ENCODE assay signal across 17 cellular contexts in the genomic region with DNA sequence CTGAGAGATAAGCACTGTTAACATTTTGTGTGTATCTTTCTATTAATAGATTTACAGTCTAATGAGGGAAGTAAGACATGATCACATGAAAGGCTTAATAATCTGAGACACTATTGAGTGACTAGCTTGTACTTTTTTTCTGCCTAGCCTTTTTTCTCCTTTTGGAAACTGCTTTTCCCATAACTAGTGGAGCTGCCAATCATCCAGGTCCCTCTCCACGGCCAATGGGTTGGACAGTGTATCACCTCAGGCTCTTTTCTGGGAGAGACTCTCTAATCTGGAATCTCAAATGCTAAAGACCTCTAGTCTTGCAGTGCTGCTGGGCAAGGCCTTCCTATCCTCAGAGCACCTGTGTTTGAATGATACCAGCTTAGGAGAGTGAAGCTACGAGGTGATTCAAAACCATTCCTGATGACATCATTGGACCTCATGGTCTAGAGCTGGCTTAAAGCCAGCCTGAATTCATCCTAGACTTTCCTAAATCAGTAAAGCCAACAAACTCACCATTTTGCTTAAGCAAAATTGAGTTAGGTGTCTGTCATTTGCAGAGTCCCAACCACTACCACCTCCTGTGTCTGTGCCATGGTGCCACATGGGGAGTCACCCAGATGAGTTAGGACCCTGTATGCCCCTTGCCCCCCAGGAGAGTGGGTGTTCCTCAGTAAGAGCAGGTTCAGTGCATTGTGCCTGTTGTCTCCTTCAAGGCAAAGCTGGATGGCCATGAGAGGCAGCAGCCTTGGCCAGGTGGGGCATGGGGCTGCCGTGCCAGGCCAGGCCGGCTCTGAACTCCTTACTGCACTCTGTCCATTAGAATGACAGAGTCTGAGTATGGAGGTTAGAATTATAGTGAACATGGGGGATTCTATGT.
A peak's percentile ranks its signal among the peaks of the same experiment; 100 is the strongest.
DNase-seq lines count a peak whose midpoint lies in the region; TF ChIP-seq lines count a peak whose summit lies in the region.
"Had no signal": no experiment of that assay in that cellular context is flagged by ENCODE, and none has a peak within 500 bp of the region (broad histone marks: within the 10 kb centered on the region; RNA-seq: fewer than 3 reads in every experiment).

No MANE protein-coding gene starts in this region.

- TF ChIP-seq POLR2A in testis (IDR thresholded peaks at IDR 0.05), result no peak

- H3K36me3 ChIP-seq in MM.1S (replicated peaks; ENCODE audit: insufficient read depth, low read length) (no peaks in the 10 kb centered on the region), testis (ENCODE audit: low read depth, missing control alignments) (no peaks in the 10 kb centered on the region)
- H3K36me3 ChIP-seq: vagina had no signal

- H3K9ac ChIP-seq in MM.1S (ENCODE audit: low read length), result no peak overlapping the region; the same call in 1 of the 2 replicates

- H3K36me3 Mint-ChIP-seq in osteocyte (ENCODE audit: unreplicated experiment), result no peaks in the 10 kb centered on the region
- H3K36me3 Mint-ChIP-seq: activated naive CD8-positive, alpha-beta T cell treated with anti-CD3 and anti-CD28 coated beads for 36 hours; brain had no signal

- no peaks in the 10 kb centered on the region for H4K20me1 ChIP-seq in MM.1S (ENCODE audit: insufficient read depth, low read length)

- H3K27me3 ChIP-seq in MM.1S (replicated peaks; ENCODE audit: insufficient read depth, low read length) (no peaks in the 10 kb centered on the region), dorsolateral prefrontal cortex (no peaks in the 10 kb centered on the region), testis (no peaks in the 10 kb centered on the region)
- H3K27me3 ChIP-seq: vagina had no signal

- H3K4me3 ChIP-seq in MM.1S (ENCODE audit: low read length), result peak overlapping the region; percentile 59; the same call in 1 of the 2 replicates
- H3K4me3 ChIP-seq in dorsolateral prefrontal cortex, result no peak overlapping the region
- H3K4me3 ChIP-seq in testis, result no peak overlapping the region
- H3K4me3 ChIP-seq: A549, vagina had no signal

- H3K9me3 ChIP-seq in MM.1S (replicated peaks; ENCODE audit: insufficient read depth, low read length), result no peaks in the 10 kb centered on the region
- no peaks in the 10 kb centered on the region for H3K9me3 ChIP-seq in testis
- H3K9me3 ChIP-seq: A549, vagina had no signal

- peak overlapping the region; percentile 96 for H3K4me2 ChIP-seq in MM.1S (ENCODE audit: low read depth, low read length)
- H3K4me2 ChIP-seq: A549 had no signal

- H3K9me3 Mint-ChIP-seq in osteocyte (ENCODE audit: unreplicated experiment), result no peaks in the 10 kb centered on the region
- H3K9me3 Mint-ChIP-seq: activated naive CD8-positive, alpha-beta T cell treated with anti-CD3 and anti-CD28 coated beads for 36 hours had no signal

- no peak overlapping the region for H3K27ac Mint-ChIP-seq in osteocyte (ENCODE audit: unreplicated experiment)
- H3K27ac Mint-ChIP-seq: activated naive CD8-positive, alpha-beta T cell treated with anti-CD3 and anti-CD28 coated beads for 36 hours had no signal

- intact Hi-C loops in dorsolateral prefrontal cortex (cut with DNase I), result no loop called here
- intact Hi-C loops in testis (cut with DNase I; ENCODE audit: low total_unique reads), result no loop called here

- H3K27me3 Mint-ChIP-seq in osteocyte (ENCODE audit: unreplicated experiment), result peaks cover 51% of the 10 kb centered on the region

- no peak for TF ChIP-seq CTCF in MM.1S (IDR thresholded peaks at IDR 0.05; ENCODE audit: low read length)
- TF ChIP-seq CTCF in dorsolateral prefrontal cortex (IDR thresholded peaks at IDR 0.05 in 54 of 56, conservative IDR thresholded peaks at IDR 0.05 in 2 of 56; ENCODE audit: low read depth in 1 of 56, partially characterized antibody in 56 of 56), result no peak
- TF ChIP-seq CTCF in osteocyte (IDR thresholded peaks at IDR 0.05), result no peak
- no peak for TF ChIP-seq CTCF in testis (IDR thresholded peaks at IDR 0.05)

- no peaks in the 10 kb centered on the region for H3K9me2 ChIP-seq in MM.1S (replicated peaks; ENCODE audit: insufficient read depth, low read length)

- H3F3A ChIP-seq in MM.1S (ENCODE audit: insufficient read depth, low read length), result peaks cover 15% of the 10 kb centered on the region

- peak; percentile 27 for DNase-seq in NCI-H2029 (lab: John Stamatoyannopoulos, UW)
- DNase-seq in NCI-H2029 treated with DMSO at 0.1 percent for 48 hours (lab: John Stamatoyannopoulos, UW), result no peak
- no peak for DNase-seq in MM.1S
- no peak for DNase-seq in dorsolateral prefrontal cortex
- peak; percentile 67 for DNase-seq in osteocyte (ENCODE audit: extremely low spot score, unreplicated experiment)
- no peak for DNase-seq in cortex of kidney (lab: John Stamatoyannopoulos, UW)
- no peak for DNase-seq in OCI-M1 (lab: John Stamatoyannopoulos, UW)
- DNase-seq in testis, result no peak
- DNase-seq: activated CD4-positive, alpha-beta T cell treated with anti-CD3 and anti-CD28 coated beads for 1 hour; activated naive CD8-positive, alpha-beta T cell treated with anti-CD3 and anti-CD28 coated beads for 36 hours; C1 segment of cervical spinal cord; DMS53; foreskin keratinocyte; left cardiac atrium had no signal

- peaks cover 7% of the 10 kb centered on the region for H3K4me1 Mint-ChIP-seq in osteocyte (ENCODE audit: unreplicated experiment)

- no peak overlapping the region for H3K4me3 Mint-ChIP-seq in osteocyte (ENCODE audit: unreplicated experiment)
- H3K4me3 Mint-ChIP-seq: activated naive CD8-positive, alpha-beta T cell treated with anti-CD3 and anti-CD28 coated beads for 36 hours; brain had no signal

- H3K79me2 ChIP-seq in MM.1S (ENCODE audit: low read length), result peaks cover 34% of the 10 kb centered on the region

- H3K27ac ChIP-seq in MM.1S (ENCODE audit: low read length) (peak overlapping the region; percentile 79; the same call in 1 of the 2 replicates), dorsolateral prefrontal cortex (peak overlapping the region in 49 of 59 donors; percentile 9 to 89 (median 79)), testis (no peak overlapping the region)
- H3K27ac ChIP-seq: foreskin keratinocyte, vagina had no signal

- 89 to 95% methylated on average over 4 of the region's 4 CpGs for WGBS in testis, 2 donors

- H3K4me1 ChIP-seq in MM.1S (ENCODE audit: low read length), result peaks cover 29% of the 10 kb centered on the region
- H3K4me1 ChIP-seq in testis, result no peaks in the 10 kb centered on the region

- peak overlapping the region; percentile 51; the same call in 1 of the 2 replicates for H2AFZ ChIP-seq in MM.1S (ENCODE audit: low read length)

Comparison
In these comparisons a context has a peak if more than half of its experiments do, and no peak if none do; other contexts are left out.
1. DNase-seq: peak in NCI-H2029 (single experiment) and osteocyte (single experiment); none in NCI-H2029 treated with DMSO at 0.1 percent for 48 hours (single experiment), MM.1S (single experiment), dorsolateral prefrontal cortex (0 of 10), cortex of kidney (single experiment), OCI-M1 (single experiment) and testis (single experiment).
2. H3K27ac ChIP-seq: peak in MM.1S (single experiment) and dorsolateral prefrontal cortex (49 of 59); none in testis (0 of 2).